14 cellular contexts compared by ENCODE assay signal in the genomic region with DNA sequence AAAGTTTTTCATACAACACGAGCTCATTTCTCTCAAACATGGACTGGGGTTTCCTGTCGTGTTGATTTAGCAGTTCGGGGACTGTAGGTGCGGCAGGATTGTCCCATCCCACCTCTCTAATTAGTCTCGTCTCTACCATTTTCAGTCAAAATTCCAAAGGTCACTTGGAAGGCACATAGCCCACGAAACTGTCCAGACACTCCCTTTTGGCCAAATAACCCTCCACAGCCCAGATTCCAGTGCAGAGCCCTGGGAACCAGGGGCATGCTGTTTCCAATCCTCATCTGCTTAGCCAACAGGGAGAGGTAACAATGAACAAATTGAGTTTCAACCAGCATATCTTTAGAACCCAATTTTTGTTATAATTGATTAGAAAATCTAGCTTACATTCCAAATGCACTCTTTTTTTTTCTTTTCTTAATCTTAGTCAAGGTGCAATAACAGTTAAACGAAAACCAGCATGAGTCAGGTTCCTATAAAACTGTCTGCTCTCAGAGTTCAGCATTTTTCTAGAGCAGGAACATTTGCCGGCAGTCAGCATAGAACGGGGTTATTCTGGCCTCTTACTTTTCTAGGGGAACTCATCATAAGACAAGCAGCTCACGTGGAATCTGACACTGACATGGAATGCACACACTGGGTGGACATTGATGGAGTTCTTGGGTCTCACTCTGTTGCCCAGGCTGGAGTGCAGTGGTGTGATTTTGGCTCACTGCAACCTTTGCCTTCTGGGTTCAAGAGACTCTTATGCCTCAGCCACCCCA. TPM values are rescaled to one million over a fixed set of nuclear protein-coding genes. Genes with fewer than 3 reads are reported as not detected.
DNase-seq lines count a peak whose midpoint lies in the region; ATAC-seq, FAIRE-seq and TF ChIP-seq lines count a peak whose summit lies in the region.
"Had no signal": no experiment of that assay in that cellular context is flagged by ENCODE, and none has a peak within 500 bp of the region (broad histone marks: within the 10 kb centered on the region; RNA-seq: fewer than 3 reads in every experiment).

No MANE protein-coding gene starts in this region.

- H4K20me1 ChIP-seq in PC-3 (ENCODE audit: low read length) (no peaks in the 10 kb centered on the region), HepG2 (ENCODE audit: insufficient read depth, low read length) (no peaks in the 10 kb centered on the region), Karpas-422 (ENCODE audit: insufficient read depth, low read depth, low read length) (no peaks in the 10 kb centered on the region)

- H3K36me3 ChIP-seq in PC-3 (ENCODE audit: low read depth, low read length), result no peaks in the 10 kb centered on the region
- H3K36me3 ChIP-seq in HepG2 (replicated peaks in 1 of 2; ENCODE audit: control insufficient read depth in 1 of 2, insufficient read depth in 2 of 2, low read length in 2 of 2), result no peaks in the 10 kb centered on the region
- no peaks in the 10 kb centered on the region for H3K36me3 ChIP-seq in rectal smooth muscle tissue (ENCODE audit: control insufficient read depth, insufficient read depth, low read length)
- no peaks in the 10 kb centered on the region for H3K36me3 ChIP-seq in Karpas-422 (ENCODE audit: insufficient read depth, low read length)
- H3K36me3 ChIP-seq: SJCRH30 had no signal

- H3K4me1 ChIP-seq in PC-3 (ENCODE audit: insufficient read depth, low read length) (peaks cover 15% of the 10 kb centered on the region), HepG2 (ENCODE audit: insufficient read depth, low read length) (peaks cover 23% of the 10 kb centered on the region), rectal smooth muscle tissue (ENCODE audit: control insufficient read depth, insufficient read depth, low read length) (no peaks in the 10 kb centered on the region), Karpas-422 (ENCODE audit: low read length) (no peaks in the 10 kb centered on the region)
- H3K4me1 ChIP-seq: SJCRH30 had no signal

- TF ChIP-seq CTCF in PC-3 (conservative IDR thresholded peaks at IDR 0.05; ENCODE audit: low read depth, low read length), result no peak
- no peak for TF ChIP-seq CTCF in HepG2 (CRISPR knock-in tag; IDR thresholded peaks at IDR 0.05)

- BruUV-seq in PC-3 (replicated peaks; lab: Mats Ljungman, UMichigan) (no TSS peak), HepG2 (replicated peaks; lab: Mats Ljungman, UMichigan) (no TSS peak)

- H3F3A ChIP-seq in PC-3 (ENCODE audit: low read length, unreplicated experiment), result no peaks in the 10 kb centered on the region

- ATAC-seq in PC-3, result peak; percentile 78
- ATAC-seq in HepG2, result peak; percentile 71
- no peak for ATAC-seq in HG02840 (IDR thresholded peaks at IDR 0.05; ENCODE audit: low FRiP score, unreplicated experiment)
- no peak for ATAC-seq in HG02763 (IDR thresholded peaks at IDR 0.05; ENCODE audit: unreplicated experiment)

- H3K9me2 ChIP-seq in PC-3 (replicated peaks; ENCODE audit: low read length) (no peaks in the 10 kb centered on the region), Karpas-422 (replicated peaks; ENCODE audit: insufficient read depth, low read length) (no peaks in the 10 kb centered on the region)

- TF ChIP-seq RAD21 in HepG2 (CRISPR knock-in tag; IDR thresholded peaks at IDR 0.05), result no peak

- CTCF ChIA-PET in PC-3 (lab: Charles Lee) (interaction anchor here (0.6 kb wide), 1 partner anchor 78 kb away, joined by 4 read pairs; no protein-coding TSS in a partner anchor), HepG2 (lab: Yijun Ruan, JAX; ENCODE audit: low intra/inter-chr PET ratio, low total read pairs) (no interaction called here)

- peak overlapping the region; percentile 14; the same call in 1 of the 2 replicates for H3K27ac ChIP-seq in PC-3 (ENCODE audit: low read length)
- H3K27ac ChIP-seq in HepG2 (ENCODE audit: extremely low read length, insufficient read depth, low read length), result no peak overlapping the region
- H3K27ac ChIP-seq in rectal smooth muscle tissue (ENCODE audit: low read depth, low read length), result no peak overlapping the region
- H3K27ac ChIP-seq in Karpas-422 (ENCODE audit: low read length), result no peak overlapping the region
- H3K27ac ChIP-seq: GM23248, RWPE1, SJCRH30 had no signal

- H3K9me3 ChIP-seq in PC-3 (ENCODE audit: low read length), result no peaks in the 10 kb centered on the region
- peaks cover 4% of the 10 kb centered on the region for H3K9me3 ChIP-seq in HepG2 (ENCODE audit: low read length)
- H3K9me3 ChIP-seq in Karpas-422 (ENCODE audit: low read length), result no peaks in the 10 kb centered on the region
- H3K9me3 ChIP-seq: SJCRH30 had no signal

- peak; percentile 63 for DNase-seq in PC-3
- DNase-seq in HepG2 (ENCODE audit: low spot score), result peak; percentile 46
- no peak for DNase-seq in Karpas-422
- no peak for DNase-seq in activated CD4-positive, alpha-beta T cell treated with anti-CD3 and anti-CD28 coated beads, Interleukin-2, amount 50 U/mL, for 1 hour
- DNase-seq: CD8-positive, alpha-beta memory T cell; GM23248; NCI-H1417; NCI-H2029; NCI-H510A treated with DMSO at 0.1 percent for 48 hours; SJCRH30 had no signal

- 3% methylated on average over 9 of the region's 10 CpGs for WGBS in HepG2 (ENCODE audit: low lambda C conversion rate)

- H2AFZ ChIP-seq in PC-3 (ENCODE audit: low read length), result peak overlapping the region; percentile 52
- no peak overlapping the region for H2AFZ ChIP-seq in HepG2 (ENCODE audit: low read length)
- no peak overlapping the region for H2AFZ ChIP-seq in Karpas-422 (ENCODE audit: low read length)
- H2AFZ ChIP-seq: GM23248 had no signal

- H3K9ac ChIP-seq in PC-3 (ENCODE audit: low read length) (no peak overlapping the region), HepG2 (ENCODE audit: insufficient read depth, low read depth, low read length) (no peak overlapping the region), rectal smooth muscle tissue (ENCODE audit: low read length) (no peak overlapping the region), Karpas-422 (ENCODE audit: low read length) (no peak overlapping the region)
- H3K9ac ChIP-seq: GM23248 had no signal

- H3K27me3 ChIP-seq in PC-3 (ENCODE audit: low read length) (no peaks in the 10 kb centered on the region), HepG2 (ENCODE audit: control insufficient read depth in 1 of 2, insufficient read depth in 2 of 2, low read length in 2 of 2) (no peaks in the 10 kb centered on the region), rectal smooth muscle tissue (ENCODE audit: control insufficient read depth, insufficient read depth, low read length) (no peaks in the 10 kb centered on the region), Karpas-422 (ENCODE audit: low read length) (no peaks in the 10 kb centered on the region)
- H3K27me3 ChIP-seq: SJCRH30 had no signal

- intact Hi-C loops in PC-3 (cut with micrococcal nuclease) (no loop called here), HepG2 (cut with micrococcal nuclease; ENCODE audit: unreplicated experiment) (no loop called here)

- POLR2A ChIA-PET in PC-3 (lab: Charles Lee; ENCODE audit: unreplicated experiment) (interaction anchor here (0.6 to 0.8 kb wide), 2 partner anchors 14 to 469 kb away, joined by 4 read pairs; no protein-coding TSS in a partner anchor), HepG2 (lab: Yijun Ruan, JAX) (interaction anchor here (1.0 to 1.3 kb wide), 2 partner anchors 14 to 57 kb away, joined by 3 to 6 read pairs; a partner anchor contains a TSS)

- H3K4me2 ChIP-seq in PC-3 (ENCODE audit: low read length) (peak overlapping the region; percentile 67), HepG2 (ENCODE audit: low read depth, low read length) (peak overlapping the region; percentile 59), Karpas-422 (ENCODE audit: low read depth, low read length, poor library complexity, severe bottlenecking) (no peak overlapping the region)

- H3K4me3 ChIP-seq in PC-3 (ENCODE audit: low read length) (peak overlapping the region; percentile 13; the same call in 1 of the 2 replicates), HepG2 (replicated peaks in 1 of 3; ENCODE audit: insufficient read depth in 1 of 3, low read depth in 2 of 3, low read length in 3 of 3) (no peak overlapping the region; a peak in 1 of 6 replicates), rectal smooth muscle tissue (ENCODE audit: low read length) (peak overlapping the region; percentile 19), Karpas-422 (ENCODE audit: low read length) (no peak overlapping the region)
- H3K4me3 ChIP-seq: GM23248, SJCRH30 had no signal

- TF ChIP-seq POLR2A in HepG2 (IDR thresholded peaks at IDR 0.05; ENCODE audit: insufficient read depth in 1 of 2, low read depth in 2 of 2, low read length in 2 of 2), result no peak

- in situ Hi-C loops in HepG2 (cut with HindIII; ENCODE audit: extremely low pct_ligation_motif_present, low pct_unique_long_range_greater_than_20kb), result no loop called here

- no peak for FAIRE-seq in HepG2 (lab: Jason Lieb, UNC)

- H3K79me2 ChIP-seq in PC-3 (ENCODE audit: low read length) (no peaks in the 10 kb centered on the region), HepG2 (ENCODE audit: insufficient read depth, low read length) (no peaks in the 10 kb centered on the region), Karpas-422 (ENCODE audit: low read length) (no peaks in the 10 kb centered on the region)

- TF ChIP-seq EP300 in HepG2 (IDR thresholded peaks at IDR 0.05; ENCODE audit: low read depth in 2 of 2, low read length in 2 of 2), result no peak
- no peak for TF ChIP-seq EP300 in HepG2 (CRISPR knock-in tag; IDR thresholded peaks at IDR 0.05; ENCODE audit: borderline replicate concordance)

RNA-seq across cellular contexts. Expression of a gene that starts 14.4 kb away (rescaled TPM):
- total RNA-seq in PC-3 (2014; rRNA removed) (2.9 and 6.3 TPM in 2 replicates), HepG2 (2016; rRNA removed; fragmentation: Illumina TruSeq; extraction: Trizol) (99.9 and 103 TPM in 2 replicates)
- total RNA-seq in HepG2 (2016; cell fraction: cytosol; rRNA removed; fragmentation: Illumina TruSeq; extraction: Trizol; ENCODE audit: low read depth), result 28.5 and 32.0 TPM in 2 replicates
- total RNA-seq in HepG2 (2016; cell fraction: insoluble cytoplasmic fraction; rRNA removed; fragmentation: Illumina TruSeq; extraction: Trizol), result 99.3 and 101 TPM in 2 replicates
- 88.0 and 107 TPM in 2 replicates for total RNA-seq in HepG2 (2016; cell fraction: membrane; rRNA removed; fragmentation: Illumina TruSeq; extraction: Trizol)
- 47.4 and 51.4 TPM in 2 replicates for total RNA-seq in HepG2 (2016; cell fraction: nucleus; rRNA removed; fragmentation: Illumina TruSeq; extraction: Trizol)
- 24.8 and 35.0 TPM in 2 replicates for polyA plus RNA-seq in HepG2 (2011; rRNA removed)
- polyA plus RNA-seq in HepG2 (2011; cell fraction: cytosol; rRNA removed), result 40.5 and 42.6 TPM in 2 replicates
- 17.3 and 19.3 TPM in 2 replicates for polyA plus RNA-seq in HepG2 (2011; cell fraction: nucleus; rRNA removed)
- 22.3 and 27.0 TPM in 2 replicates for polyA plus RNA-seq in HepG2 (2012)
- 23.5 and 27.9 TPM in 2 replicates for polyA plus RNA-seq in HepG2 (2016; cell fraction: cytosol; fragmentation: Illumina TruSeq; extraction: Trizol; ENCODE audit: low read depth)
- polyA plus RNA-seq in HepG2 (2016; cell fraction: insoluble cytoplasmic fraction; fragmentation: Illumina TruSeq; extraction: Trizol; ENCODE audit: low read depth), result 121 and 123 TPM in 2 replicates
- 68.7 and 77.8 TPM in 2 replicates for polyA plus RNA-seq in HepG2 (2016; cell fraction: membrane; fragmentation: Illumina TruSeq; extraction: Trizol; ENCODE audit: low read depth)
- polyA plus RNA-seq in HepG2 (2016; cell fraction: nucleus; fragmentation: Illumina TruSeq; extraction: Trizol; ENCODE audit: insufficient read depth, low read depth), result 76.4 and 86.3 TPM in 2 replicates
- polyA minus RNA-seq in HepG2 (2011; rRNA and poly(A)+ RNA removed; ENCODE audit: low replicate concordance), result 4.5 and 45.0 TPM in 2 replicates
- 25.4 and 32.4 TPM in 2 replicates for polyA minus RNA-seq in HepG2 (2011; cell fraction: cytosol; rRNA and poly(A)+ RNA removed)
- polyA minus RNA-seq in HepG2 (2011; cell fraction: nucleus; rRNA and poly(A)+ RNA removed), result 15.6 and 18.2 TPM in 2 replicates
- total RNA-seq in Karpas-422 (2014; rRNA removed; shearing (Covaris generic); ENCODE audit: low replicate concordance), result not detected in 2 replicates
- polyA plus RNA-seq: GM23248 had no signal

RNA-seq across cellular contexts. Expression of a gene that starts 56.8 kb away (rescaled TPM):
- total RNA-seq in PC-3 (2014; rRNA removed), result 19.5 and 24.6 TPM in 2 replicates
- 34.3 and 49.8 TPM in 2 replicates for total RNA-seq in HepG2 (2016; rRNA removed; fragmentation: Illumina TruSeq; extraction: Trizol)
- total RNA-seq in HepG2 (2016; cell fraction: cytosol; rRNA removed; fragmentation: Illumina TruSeq; extraction: Trizol; ENCODE audit: low read depth), result 13.2 and 14.7 TPM in 2 replicates
- 35.7 and 49.1 TPM in 2 replicates for total RNA-seq in HepG2 (2016; cell fraction: insoluble cytoplasmic fraction; rRNA removed; fragmentation: Illumina TruSeq; extraction: Trizol)
- 37.6 and 38.8 TPM in 2 replicates for total RNA-seq in HepG2 (2016; cell fraction: membrane; rRNA removed; fragmentation: Illumina TruSeq; extraction: Trizol)
- total RNA-seq in HepG2 (2016; cell fraction: nucleus; rRNA removed; fragmentation: Illumina TruSeq; extraction: Trizol), result 24.5 and 24.7 TPM in 2 replicates
- polyA plus RNA-seq in HepG2 (2011; rRNA removed), result 25.7 and 26.6 TPM in 2 replicates
- polyA plus RNA-seq in HepG2 (2011; cell fraction: cytosol; rRNA removed), result 16.9 and 25.6 TPM in 2 replicates
- polyA plus RNA-seq in HepG2 (2011; cell fraction: nucleus; rRNA removed), result 11.7 and 17.0 TPM in 2 replicates
- 34.2 and 46.3 TPM in 2 replicates for polyA plus RNA-seq in HepG2 (2012)
- 13.2 and 15.5 TPM in 2 replicates for polyA plus RNA-seq in HepG2 (2016; cell fraction: cytosol; fragmentation: Illumina TruSeq; extraction: Trizol; ENCODE audit: low read depth)
- polyA plus RNA-seq in HepG2 (2016; cell fraction: insoluble cytoplasmic fraction; fragmentation: Illumina TruSeq; extraction: Trizol; ENCODE audit: low read depth), result 44.3 and 47.4 TPM in 2 replicates
- polyA plus RNA-seq in HepG2 (2016; cell fraction: membrane; fragmentation: Illumina TruSeq; extraction: Trizol; ENCODE audit: low read depth), result 25.6 and 28.0 TPM in 2 replicates
- polyA plus RNA-seq in HepG2 (2016; cell fraction: nucleus; fragmentation: Illumina TruSeq; extraction: Trizol; ENCODE audit: insufficient read depth, low read depth), result 30.5 and 35.3 TPM in 2 replicates
- 14.6 and 15.2 TPM in 2 replicates for polyA minus RNA-seq in HepG2 (2011; rRNA and poly(A)+ RNA removed; ENCODE audit: low replicate concordance)
- polyA minus RNA-seq in HepG2 (2011; cell fraction: cytosol; rRNA and poly(A)+ RNA removed), result 18.9 and 25.7 TPM in 2 replicates
- polyA minus RNA-seq in HepG2 (2011; cell fraction: nucleus; rRNA and poly(A)+ RNA removed), result 26.3 and 34.8 TPM in 2 replicates
- total RNA-seq in Karpas-422 (2014; rRNA removed; shearing (Covaris generic); ENCODE audit: low replicate concordance), result 42.7 and 47.3 TPM in 2 replicates

Comparison
In these comparisons a context has a peak if more than half of its experiments do, and no peak if none do; other contexts are left out.
1. ATAC-seq: peak in PC-3 (single experiment) and HepG2 (single experiment); none in HG02840 (single experiment) and HG02763 (single experiment).
2. DNase-seq: peak in PC-3 (single experiment) and HepG2 (single experiment); none in Karpas-422 (single experiment) and activated CD4-positive, alpha-beta T cell treated with anti-CD3 and anti-CD28 coated beads, Interleukin-2, amount 50 U/mL, for 1 hour (single experiment).
3. H3K4me3 ChIP-seq: peak in PC-3 (single experiment) and rectal smooth muscle tissue (single experiment); none in HepG2 (0 of 3) and Karpas-422 (single experiment).